ENCODE assay signal across 27 cellular contexts in the genomic region with DNA sequence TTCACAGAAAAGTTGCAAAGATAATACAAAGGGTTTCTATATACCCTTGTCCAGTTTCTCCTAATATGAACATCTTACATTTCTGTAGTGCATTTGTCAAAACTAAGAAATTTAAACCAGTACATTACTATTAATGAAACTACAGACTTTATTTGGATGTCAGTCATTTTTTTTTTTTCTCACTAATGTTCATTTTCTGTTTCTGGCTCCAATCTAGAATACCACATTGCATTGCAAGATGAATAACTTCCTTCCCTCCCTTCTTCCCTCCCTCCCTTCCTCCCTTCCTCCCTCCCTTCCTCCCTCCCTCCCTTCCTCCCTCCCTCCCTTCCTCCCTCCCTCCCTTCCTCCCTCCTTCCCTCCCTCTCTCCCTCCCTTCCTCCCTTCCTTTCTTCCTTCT.
"Had no signal": no experiment of that assay in that cellular context is flagged by ENCODE, and none has a peak within 500 bp of the region (broad histone marks: within the 10 kb centered on the region; RNA-seq: fewer than 3 reads in every experiment).

No MANE protein-coding gene starts in this region.

- H3K27ac ChIP-seq: stomach, suprapubic skin, testis, thoracic aorta, thyroid gland, tibial artery, tibial nerve, transverse colon, upper lobe of left lung, upper lobe of right lung, uterus, vagina had no signal

- H3K4me1 ChIP-seq: stomach, suprapubic skin, testis, thyroid gland, tibial artery, tibial nerve, transverse colon, upper lobe of left lung, upper lobe of right lung, uterus, vagina had no signal

- DNase-seq: stimulated activated CD4-positive, alpha-beta T cell treated with anti-CD3 and anti-CD28 coated beads, Interleukin-2, amount 100 ng/mL, for 48 hours; stimulated activated CD4-positive, alpha-beta T cell treated with anti-CD3 and anti-CD28 coated beads, Interleukin-4, amount 100 ng/mL, for 1 hour; stimulated activated CD4-positive, alpha-beta T cell treated with anti-CD3 and anti-CD28 coated beads, Interleukin-4, amount 100 ng/mL, for 24 hours; stimulated activated CD4-positive, alpha-beta T cell treated with anti-CD3 and anti-CD28 coated beads, Interleukin-4, amount 100 ng/mL, for 4 hours; stimulated activated CD8-positive, alpha-beta memory T cell treated with anti-CD3 and anti-CD28 coated beads, Interleukin-4, amount 100 ng/mL, for 48 hours; stimulated activated naive B cell treated with anti-CD40 and anti-IgM and Interleukin-4, amounts not matched to agents 10 μg/mL and 1 μg/mL and 100 μg/mL, for 72 hours; stimulated activated naive CD4-positive, alpha-beta T cell; stimulated activated naive CD4-positive, alpha-beta T cell treated with Interleukin-2 at 50 U/mL for 16 hours; stimulated activated naive CD8-positive, alpha-beta T cell treated with anti-CD3 and anti-CD28 coated beads, Interleukin-15, amount 100 ng/mL, for 72 hours; stimulated activated naive CD8-positive, alpha-beta T cell treated with anti-CD3 and anti-CD28 coated beads, Interleukin-15, Interleukin-2, amounts not matched to agents 100 U/mL and 50 U/mL, for 24 hours; stomach; substantia nigra; testis; thyroid gland; tibial artery; transverse colon; trophoblast cell; upper lobe of left lung; upper lobe of right lung; uterus had no signal

- H3K4me3 ChIP-seq: stomach, suprapubic skin, testis, thoracic aorta, thyroid gland, tibial artery, tibial nerve, transverse colon, upper lobe of left lung, upper lobe of right lung, uterus, vagina had no signal

- H3K36me3 ChIP-seq: stomach, suprapubic skin, thoracic aorta, thyroid gland, tibial artery, tibial nerve, transverse colon, upper lobe of left lung, upper lobe of right lung, uterus, vagina had no signal

- H3K9me3 ChIP-seq: stomach, suprapubic skin, testis, thoracic aorta, thyroid gland, tibial artery, tibial nerve, transverse colon, upper lobe of left lung, upper lobe of right lung, uterus, vagina had no signal

- ATAC-seq: stimulated activated effector memory CD8-positive, alpha-beta T cell treated with anti-CD3 and anti-CD28 coated beads, Interleukin-12 subunit alpha, Interleukin-12 subunit beta, amount 100 ng/mL, for 72 hours; stimulated activated memory B cell treated with anti-CD40 and anti-IgM and Interleukin-4, amounts not matched to agents 10 μg/mL and 1 μg/mL and 100 μg/mL, for 72 hours; stimulated activated naive B cell treated with anti-CD40 and anti-IgM and Interleukin-4, amounts not matched to agents 10 μg/mL and 1 μg/mL and 100 μg/mL, for 72 hours; stimulated activated naive CD8-positive, alpha-beta T cell treated with anti-CD3 and anti-CD28 coated beads, Interleukin-15, amount 100 ng/mL, for 72 hours; stimulated activated naive CD8-positive, alpha-beta T cell treated with anti-CD3 and anti-CD28 coated beads, Interleukin-15, Interleukin-2, amounts not matched to agents 100 U/mL and 50 U/mL, for 24 hours; upper lobe of right lung had no signal

- H3K27me3 ChIP-seq: stomach, suprapubic skin, testis, thyroid gland, tibial artery, tibial nerve, transverse colon, upper lobe of left lung, upper lobe of right lung, uterus, vagina had no signal

- FAIRE-seq: urothelium cell line had no signal
